Comparison of ENCODE assay signal across 2 cellular contexts in the genomic region with DNA sequence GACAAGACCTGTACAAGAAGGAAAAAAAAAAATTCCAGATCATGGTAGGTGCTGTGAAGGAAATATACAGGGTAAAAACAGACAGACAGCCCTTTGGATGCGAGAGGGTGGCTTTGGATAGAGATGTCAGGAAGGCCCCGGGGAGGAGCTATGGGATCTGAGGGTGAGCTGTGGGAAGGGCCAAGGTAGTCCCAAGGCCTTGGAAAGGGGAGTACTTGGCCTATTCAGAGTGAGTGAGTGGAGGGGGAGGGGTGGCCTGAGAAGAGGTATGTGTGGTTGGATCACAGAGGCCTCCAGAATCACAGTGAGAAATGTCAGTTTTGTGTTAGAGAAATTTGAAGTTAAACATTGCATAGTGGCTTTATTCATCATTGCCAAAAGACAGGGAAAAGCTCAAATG.
A peak's percentile ranks its signal among the peaks of the same experiment; 100 is the strongest.
TF ChIP-seq lines count a peak whose summit lies in the region.

No MANE protein-coding gene starts in this region.

TF ChIP-seq in HepG2, 621 proteins besides CTCF, POLR2A, EP300 and RAD21:
- TF ChIP-seq, protein P1, sequence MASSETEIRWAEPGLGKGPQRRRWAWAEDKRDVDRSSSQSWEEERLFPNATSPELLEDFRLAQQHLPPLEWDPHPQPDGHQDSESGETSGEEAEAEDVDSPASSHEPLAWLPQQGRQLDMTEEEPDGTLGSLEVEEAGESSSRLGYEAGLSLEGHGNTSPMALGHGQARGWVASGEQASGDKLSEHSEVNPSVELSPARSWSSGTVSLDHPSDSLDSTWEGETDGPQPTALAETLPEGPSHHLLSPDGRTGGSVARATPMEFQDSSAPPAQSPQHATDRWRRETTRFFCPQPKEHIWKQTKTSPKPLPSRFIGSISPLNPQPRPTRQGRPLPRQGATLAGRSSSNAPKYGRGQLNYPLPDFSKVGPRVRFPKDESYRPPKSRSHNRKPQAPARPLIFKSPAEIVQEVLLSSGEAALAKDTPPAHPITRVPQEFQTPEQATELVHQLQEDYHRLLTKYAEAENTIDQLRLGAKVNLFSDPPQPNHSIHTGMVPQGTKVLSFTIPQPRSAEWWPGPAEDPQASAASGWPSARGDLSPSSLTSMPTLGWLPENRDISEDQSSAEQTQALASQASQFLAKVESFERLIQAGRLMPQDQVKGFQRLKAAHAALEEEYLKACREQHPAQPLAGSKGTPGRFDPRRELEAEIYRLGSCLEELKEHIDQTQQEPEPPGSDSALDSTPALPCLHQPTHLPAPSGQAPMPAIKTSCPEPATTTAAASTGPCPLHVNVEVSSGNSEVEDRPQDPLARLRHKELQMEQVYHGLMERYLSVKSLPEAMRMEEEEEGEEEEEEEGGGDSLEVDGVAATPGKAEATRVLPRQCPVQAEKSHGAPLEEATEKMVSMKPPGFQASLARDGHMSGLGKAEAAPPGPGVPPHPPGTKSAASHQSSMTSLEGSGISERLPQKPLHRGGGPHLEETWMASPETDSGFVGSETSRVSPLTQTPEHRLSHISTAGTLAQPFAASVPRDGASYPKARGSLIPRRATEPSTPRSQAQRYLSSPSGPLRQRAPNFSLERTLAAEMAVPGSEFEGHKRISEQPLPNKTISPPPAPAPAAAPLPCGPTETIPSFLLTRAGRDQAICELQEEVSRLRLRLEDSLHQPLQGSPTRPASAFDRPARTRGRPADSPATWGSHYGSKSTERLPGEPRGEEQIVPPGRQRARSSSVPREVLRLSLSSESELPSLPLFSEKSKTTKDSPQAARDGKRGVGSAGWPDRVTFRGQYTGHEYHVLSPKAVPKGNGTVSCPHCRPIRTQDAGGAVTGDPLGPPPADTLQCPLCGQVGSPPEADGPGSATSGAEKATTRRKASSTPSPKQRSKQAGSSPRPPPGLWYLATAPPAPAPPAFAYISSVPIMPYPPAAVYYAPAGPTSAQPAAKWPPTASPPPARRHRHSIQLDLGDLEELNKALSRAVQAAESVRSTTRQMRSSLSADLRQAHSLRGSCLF (CRISPR knock-in tag; IDR thresholded peaks at IDR 0.05; ENCODE audit: borderline replicate concordance), result no peak
- TF ChIP-seq ZNF678 (CRISPR knock-in tag; IDR thresholded peaks at IDR 0.05), result no peak
- TF ChIP-seq ZNF350 (CRISPR knock-in tag; IDR thresholded peaks at IDR 0.05; ENCODE audit: borderline replicate concordance, low read depth), result no peak
- no peak for TF ChIP-seq IRX3 (CRISPR knock-in tag; IDR thresholded peaks at IDR 0.05; ENCODE audit: borderline replicate concordance, low read depth)
- no peak for TF ChIP-seq BORCS8-MEF2B (CRISPR knock-in tag; IDR thresholded peaks at IDR 0.05)

TF ChIP-seq in H1, 55 proteins besides CTCF, POLR2A, EP300 and RAD21:
- TF ChIP-seq SP1 (IDR thresholded peaks at IDR 0.05; ENCODE audit: low read depth, low read length), result peak; percentile 24; the same call in 1 of the 2 replicates
- no peak for TF ChIP-seq BACH1 (IDR thresholded peaks at IDR 0.05; ENCODE audit: low read length)
TF ChIP-seq in H1: peak in this region for 1.
